23 cellular contexts compared by ENCODE assay signal in the genomic region with DNA sequence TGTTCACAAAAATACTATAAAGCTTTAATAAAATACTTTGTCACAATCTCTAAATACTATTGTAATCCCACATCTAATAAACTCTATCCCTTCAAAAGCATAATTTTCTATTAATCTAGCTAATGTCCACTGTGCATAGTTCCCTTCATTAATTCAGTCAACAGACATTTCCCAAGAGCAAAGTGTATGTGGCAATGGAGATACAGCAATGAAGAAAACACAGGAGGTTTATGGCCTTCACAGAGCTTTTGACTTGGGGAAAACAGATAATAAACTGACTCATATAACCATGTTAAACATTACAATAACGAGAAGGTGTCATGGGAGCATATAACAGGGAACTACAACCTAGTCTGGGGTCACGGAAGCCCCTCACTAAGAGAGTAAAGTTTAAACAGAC.
DNase-seq lines count a peak whose midpoint lies in the region; ATAC-seq, FAIRE-seq and TF ChIP-seq lines count a peak whose summit lies in the region.
"Had no signal": no experiment of that assay in that cellular context is flagged by ENCODE, and none has a peak within 500 bp of the region (broad histone marks: within the 10 kb centered on the region; RNA-seq: fewer than 3 reads in every experiment).

No MANE protein-coding gene starts in this region.

- no peak for FAIRE-seq in HepG2 (lab: Jason Lieb, UNC)
- FAIRE-seq: A549, GM12892, GM18507 had no signal

- POLR2A ChIA-PET in HepG2 (lab: Yijun Ruan, JAX): interaction anchor here (0.6 kb wide), 1 partner anchor 26 kb away, joined by 3 read pairs; no protein-coding TSS in a partner anchor

- no peak overlapping the region for H3K4ac ChIP-seq in mesenchymal stem cell (ENCODE audit: low read depth in 1 of 2, low read length in 2 of 2)

- no peaks in the 10 kb centered on the region for H3K27me3 ChIP-seq in HepG2 (ENCODE audit: control insufficient read depth in 1 of 2, insufficient read depth in 2 of 2, low read length in 2 of 2)
- no peaks in the 10 kb centered on the region for H3K27me3 ChIP-seq in right lobe of liver
- H3K27me3 ChIP-seq in mesenchymal stem cell (ENCODE audit: control insufficient read depth in 1 of 2, insufficient read depth in 1 of 2, low read length in 2 of 2): no peaks in the 10 kb centered on the region

- TF ChIP-seq CTCF in HepG2 (CRISPR knock-in tag; IDR thresholded peaks at IDR 0.05): no peak
- no peak for TF ChIP-seq CTCF in right lobe of liver (IDR thresholded peaks at IDR 0.05)
- TF ChIP-seq CTCF in fibroblast of pulmonary artery (IDR thresholded peaks at IDR 0.05; ENCODE audit: low read length, missing control alignments): no peak

- 71% methylated on average over 2 of the region's 2 CpGs for WGBS in HepG2 (ENCODE audit: low lambda C conversion rate)
- WGBS in right lobe of liver (ENCODE audit: insufficient coverage, low coverage, low lambda C conversion rate, missing lambda C conversion rate): 76% methylated on average over 2 of the region's 2 CpGs
- WGBS in mesenchymal stem cell: 91% methylated on average over 2 of the region's 2 CpGs

- no peak overlapping the region for H2BK15ac ChIP-seq in mesenchymal stem cell (ENCODE audit: low read depth, poor library complexity, severe bottlenecking)

- H3K79me1 ChIP-seq in mesenchymal stem cell (replicated peaks; ENCODE audit: low read length, poor library complexity, severe bottlenecking): peaks cover 18% of the 10 kb centered on the region

- no peak for DNase-seq in HepG2 (ENCODE audit: low spot score)
- DNase-seq in right lobe of liver: no peak
- peak; percentile 13 for DNase-seq in fibroblast of pulmonary artery (ENCODE audit: low read depth)
- DNase-seq in mesenchymal stem cell: peak; percentile 22
- no peak for DNase-seq in NCI-H2171 treated with DMSO at 0.1 percent for 48 hours (lab: John Stamatoyannopoulos, UW)
- no peak for DNase-seq in NCI-H69 (lab: John Stamatoyannopoulos, UW)
- DNase-seq: AML-193; Caco-2; CD4-positive, alpha-beta T cell; DMS153; DMS79; GDM1; GOT3; H7; HFFc6; IMR-90 had no signal

- TF ChIP-seq POLR2A in HepG2 (IDR thresholded peaks at IDR 0.05; ENCODE audit: insufficient read depth in 1 of 2, low read depth in 2 of 2, low read length in 2 of 2): no peak
- TF ChIP-seq POLR2A in right lobe of liver (IDR thresholded peaks at IDR 0.05): no peak

- no peak for TF ChIP-seq EP300 in HepG2 (IDR thresholded peaks at IDR 0.05; ENCODE audit: low read depth in 2 of 2, low read length in 2 of 2)
- no peak for TF ChIP-seq EP300 in HepG2 (CRISPR knock-in tag; IDR thresholded peaks at IDR 0.05; ENCODE audit: borderline replicate concordance)

- no peak overlapping the region for H3K4me3 ChIP-seq in HepG2 (replicated peaks in 1 of 3; ENCODE audit: insufficient read depth in 1 of 3, low read depth in 2 of 3, low read length in 3 of 3)
- H3K4me3 ChIP-seq in right lobe of liver: no peak overlapping the region
- H3K4me3 ChIP-seq in fibroblast of pulmonary artery (replicated peaks; ENCODE audit: low read depth, low read length): no peak overlapping the region
- H3K4me3 ChIP-seq in mesenchymal stem cell (ENCODE audit: insufficient read depth in 1 of 2, low read depth in 1 of 2, low read length in 2 of 2): no peak overlapping the region
- H3K4me3 ChIP-seq: A549 had no signal

- H2AFZ ChIP-seq in HepG2 (ENCODE audit: low read length) (no peak overlapping the region), mesenchymal stem cell (ENCODE audit: low read depth, low read length) (no peak overlapping the region)

- H2BK120ac ChIP-seq in mesenchymal stem cell (ENCODE audit: low read depth, low read length): no peak overlapping the region

- H3K9ac ChIP-seq in HepG2 (ENCODE audit: insufficient read depth, low read depth, low read length) (no peak overlapping the region), mesenchymal stem cell (ENCODE audit: low read length) (no peak overlapping the region)

- intact Hi-C loops in HepG2 (cut with micrococcal nuclease; ENCODE audit: unreplicated experiment): no loop called here
- intact Hi-C loops in right lobe of liver (cut with DNase I): no loop called here

- no peak for ATAC-seq in HepG2
- ATAC-seq in right lobe of liver: no peak
- ATAC-seq in HG03378 (IDR thresholded peaks at IDR 0.05; ENCODE audit: unreplicated experiment): no peak
- ATAC-seq: A549, HCT116 had no signal

- no peak overlapping the region for H3K23ac ChIP-seq in mesenchymal stem cell (ENCODE audit: low read length in 2 of 2)

- H3K4me1 ChIP-seq in HepG2 (ENCODE audit: insufficient read depth, low read length) (peaks cover 28% of the 10 kb centered on the region), right lobe of liver (peaks cover 0 to 7% (median 0%) of the 10 kb centered on the region in 4 donors), mesenchymal stem cell (ENCODE audit: control insufficient read depth, insufficient read depth, low read depth, low read length) (peaks cover 2% of the 10 kb centered on the region)
- H3K4me1 ChIP-seq: Caco-2 had no signal

- H2BK12ac ChIP-seq in mesenchymal stem cell (ENCODE audit: low read length in 2 of 2): no peak overlapping the region

- no peak overlapping the region for H3K18ac ChIP-seq in mesenchymal stem cell (ENCODE audit: low read depth in 1 of 2, low read length in 2 of 2)

- H3K9me3 ChIP-seq in HepG2 (ENCODE audit: low read length) (no peaks in the 10 kb centered on the region), right lobe of liver (no peaks in the 10 kb centered on the region), mesenchymal stem cell (ENCODE audit: control insufficient read depth, low read length) (no peaks in the 10 kb centered on the region)
- H3K9me3 ChIP-seq: A549, Caco-2 had no signal

- BruUV-seq in HepG2 (replicated peaks; lab: Mats Ljungman, UMichigan): no TSS peak

- in situ Hi-C loops in HepG2 (cut with HindIII; ENCODE audit: extremely low pct_ligation_motif_present, low pct_unique_long_range_greater_than_20kb): no loop called here

- no peak overlapping the region for H3K14ac ChIP-seq in mesenchymal stem cell (ENCODE audit: low read length in 2 of 2)

- H2BK5ac ChIP-seq in mesenchymal stem cell (ENCODE audit: low read depth, low read length, poor library complexity, severe bottlenecking): no peak overlapping the region

- H4K8ac ChIP-seq in mesenchymal stem cell (ENCODE audit: low read length): no peak overlapping the region

- H3K27ac ChIP-seq in HepG2 (ENCODE audit: extremely low read length, insufficient read depth, low read length): no peak overlapping the region
- H3K27ac ChIP-seq in right lobe of liver: no peak overlapping the region
- H3K27ac ChIP-seq in mesenchymal stem cell (ENCODE audit: low read length, poor library complexity, severe bottlenecking): no peak overlapping the region
- H3K27ac ChIP-seq: 22Rv1, A549, C4-2B had no signal

- H2AK5ac ChIP-seq in mesenchymal stem cell (ENCODE audit: low read length, severe bottlenecking): no peak overlapping the region

- H4K20me1 ChIP-seq in HepG2 (ENCODE audit: insufficient read depth, low read length): no peaks in the 10 kb centered on the region

- H3K79me2 ChIP-seq in HepG2 (ENCODE audit: insufficient read depth, low read length): no peaks in the 10 kb centered on the region

- CTCF ChIA-PET in HepG2 (lab: Yijun Ruan, JAX; ENCODE audit: low intra/inter-chr PET ratio, low total read pairs): no interaction called here

- H3K36me3 ChIP-seq in HepG2 (replicated peaks in 1 of 2; ENCODE audit: control insufficient read depth in 1 of 2, insufficient read depth in 2 of 2, low read length in 2 of 2) (no peaks in the 10 kb centered on the region), right lobe of liver (no peaks in the 10 kb centered on the region), mesenchymal stem cell (ENCODE audit: control insufficient read depth in 1 of 2, insufficient read depth in 2 of 2, low read depth in 1 of 2, low read length in 2 of 2) (no peaks in the 10 kb centered on the region)

- no peak for TF ChIP-seq RAD21 in HepG2 (CRISPR knock-in tag; IDR thresholded peaks at IDR 0.05)

- H4K91ac ChIP-seq in mesenchymal stem cell (ENCODE audit: low read length): no peak overlapping the region

- H3K4me2 ChIP-seq in HepG2 (ENCODE audit: low read depth, low read length) (no peak overlapping the region), mesenchymal stem cell (ENCODE audit: low read length, poor library complexity, severe bottlenecking) (no peak overlapping the region)
- H3K4me2 ChIP-seq: A549 had no signal

TF ChIP-seq in HepG2, 621 proteins besides CTCF, POLR2A, EP300 and RAD21:
- TF ChIP-seq ZNF3 (CRISPR knock-in tag; IDR thresholded peaks at IDR 0.05): 0 out of 2 replicates have a peak, but pooled peaks have one; percentile 41
- TF ChIP-seq ZNF124 (CRISPR knock-in tag; IDR thresholded peaks at IDR 0.05): no peak
- TF ChIP-seq ZNF24 (IDR thresholded peaks at IDR 0.05): peak; percentile 80; the same call in 1 of the 2 replicates

Comparison
In these comparisons a context has a peak if more than half of its experiments do, and no peak if none do; other contexts are left out.
1. DNase-seq: peak in fibroblast of pulmonary artery (single experiment) and mesenchymal stem cell (single experiment); none in HepG2 (single experiment), right lobe of liver (0 of 3), NCI-H2171 treated with DMSO at 0.1 percent for 48 hours (single experiment) and NCI-H69 (single experiment).